Comparison of ENCODE assay signal across 9 cellular contexts in the genomic region with DNA sequence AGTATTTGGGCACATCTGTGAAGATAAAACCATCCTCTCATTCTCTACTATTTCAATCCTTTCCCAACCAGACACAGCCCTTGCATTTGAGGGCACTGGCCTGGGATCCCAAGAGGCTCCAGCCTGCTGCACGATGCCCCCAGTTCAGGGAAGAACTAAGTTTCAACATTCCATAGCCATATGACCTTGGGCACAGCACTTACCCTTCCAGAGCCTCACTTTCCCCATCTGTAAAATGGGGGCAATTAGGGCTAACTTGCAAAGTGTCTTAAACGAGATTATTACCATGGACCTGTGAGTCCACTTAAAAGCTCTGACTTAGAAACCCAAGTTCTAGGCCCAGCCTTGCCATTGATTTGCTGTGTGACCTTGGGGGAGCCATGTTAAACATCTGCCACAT. TPM values are rescaled to one million over a fixed set of nuclear protein-coding genes. Genes with fewer than 3 reads are reported as not detected.
"Had no signal": no experiment of that assay in that cellular context is flagged by ENCODE, and none has a peak within 500 bp of the region (broad histone marks: within the 10 kb centered on the region; RNA-seq: fewer than 3 reads in every experiment).

No MANE protein-coding gene starts in this region.

- FAIRE-seq: H54 had no signal

- H3K27ac ChIP-seq: GM23248, HL-60 had no signal

- H3K4me3 Mint-ChIP-seq: H9 had no signal

- DNase-seq: GM23248, GOT3, H9, HCEC 1CT, IMR-90, KG1 had no signal

- H2AFZ ChIP-seq: GM23248 had no signal

- H3K9me3 Mint-ChIP-seq: H9 had no signal

- H3K9ac ChIP-seq: GM23248 had no signal

- H3K27ac Mint-ChIP-seq: H9 had no signal

- H3K4me3 ChIP-seq: GM23248 had no signal

RNA-seq across cellular contexts. Expression of gene CDCP2, which starts 22.9 kb away (rescaled TPM):
- total RNA-seq: GM23248, H9, HT1080, IMR-90 had no signal
- polyA plus RNA-seq: GM23248, IMR-90 had no signal
